ENCODE assay signal across 14 cellular contexts in the genomic region with DNA sequence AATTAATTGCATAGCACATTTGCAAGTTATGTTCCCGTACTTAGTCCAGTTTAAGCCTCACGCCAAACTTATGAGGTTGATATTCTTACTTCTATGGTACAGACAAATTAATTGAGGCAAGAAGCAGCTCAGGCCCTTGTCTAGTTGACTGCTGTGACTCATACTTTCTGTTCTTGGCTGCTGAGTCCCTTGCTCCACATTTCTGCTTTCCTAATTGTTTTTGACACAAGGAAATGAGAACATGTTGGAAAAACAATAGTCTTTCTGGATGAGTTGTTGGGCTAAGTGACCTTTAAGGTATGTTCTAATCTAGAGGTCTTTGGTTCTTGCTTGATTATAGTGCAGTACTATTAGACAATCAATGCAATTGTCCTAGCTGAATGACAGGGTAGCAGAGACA.
"Had no signal": no experiment of that assay in that cellular context is flagged by ENCODE, and none has a peak within 500 bp of the region (broad histone marks: within the 10 kb centered on the region; RNA-seq: fewer than 3 reads in every experiment).

No MANE protein-coding gene starts in this region.

- H3K27me3 ChIP-seq: esophagus muscularis mucosa, gastroesophageal sphincter, left lung, tibial artery had no signal

- H3K79me2 ChIP-seq: parathyroid adenoma had no signal

- H3K9me3 ChIP-seq: esophagus muscularis mucosa, gastroesophageal sphincter, left lung, tibial artery had no signal

- H3K27ac ChIP-seq: esophagus muscularis mucosa, gastroesophageal sphincter, left lung, parathyroid adenoma, WERI-Rb-1 had no signal

- H3K4me3 ChIP-seq: esophagus muscularis mucosa, gastroesophageal sphincter, left lung, tibial artery had no signal

- H3K4me1 ChIP-seq: esophagus muscularis mucosa, gastroesophageal sphincter, left lung, parathyroid adenoma had no signal

- DNase-seq: activated CD4-positive, alpha-beta T cell treated with anti-CD3 and anti-CD28 coated beads, Interleukin-2, amount 50 U/mL, for 48 hours; activated naive CD4-positive, alpha-beta T cell treated with Interleukin-2 at 50 U/mL for 16 hours; left lung; naive thymus-derived CD8-positive, alpha-beta T cell; retina; stimulated activated CD4-positive, alpha-beta T cell treated with anti-CD3 and anti-CD28 coated beads, Interleukin-15, amount 100 ng/mL, for 24 hours; stimulated activated CD4-positive, alpha-beta T cell treated with anti-CD3 and anti-CD28 coated beads, Interleukin-4, amount 100 ng/mL, for 24 hours; stimulated activated naive CD4-positive, alpha-beta T cell; T-helper 17 cell; tibial artery; WERI-Rb-1 had no signal

- H3K9ac ChIP-seq: parathyroid adenoma had no signal

- H2AFZ ChIP-seq: parathyroid adenoma had no signal

- H3K36me3 ChIP-seq: esophagus muscularis mucosa, gastroesophageal sphincter, left lung, tibial artery, WERI-Rb-1 had no signal
